In genomic region chr6:122098091-122098769, GRCh38 we compare ENCODE assay signal across 24 cellular contexts.
"Had no signal": no experiment of that assay in that cellular context is flagged by ENCODE, and none has a peak within 500 bp of the region (broad histone marks: within the 10 kb centered on the region; RNA-seq: fewer than 3 reads in every experiment).

No MANE protein-coding gene starts in this region.

- H3K4me1 Mint-ChIP-seq: activated naive CD4-positive, alpha-beta T cell treated with anti-CD3 and anti-CD28 coated beads, Interleukin-2, amount 10 ng/mL, durations not matched to agents 7 days and 5 days; activated naive CD8-positive, alpha-beta T cell treated with anti-CD3 and anti-CD28 coated beads, Interleukin-2, amount 50 U/mL, for 24 hours had no signal

- H3K36me3 Mint-ChIP-seq: activated naive CD4-positive, alpha-beta T cell treated with anti-CD3 and anti-CD28 coated beads, Interleukin-2, amount 10 ng/mL, durations not matched to agents 7 days and 5 days had no signal

- H3K9me3 ChIP-seq: lower lobe of right lung, right atrium auricular region, thyroid gland had no signal

- ATAC-seq: activated CD4-positive, CD25-positive, alpha-beta regulatory T cell treated with anti-CD3 and anti-CD28 coated beads, Interleukin-2, amount 50 U/mL, for 24 hours; activated naive CD8-positive, alpha-beta T cell treated with anti-CD3 and anti-CD28 coated beads, Interleukin-2, amount 50 U/mL, for 24 hours; esophagus mucosa; lower lobe of right lung had no signal

- H3K27me3 ChIP-seq: right atrium auricular region, thyroid gland had no signal

- DNase-seq: activated CD4-positive, alpha-beta T cell treated with anti-CD3 and anti-CD28 coated beads, Interleukin-2, amount 50 U/mL, for 1 hour; activated CD8-positive, alpha-beta memory T cell treated with anti-CD3 and anti-CD28 coated beads, Interleukin-2, amount 50 U/mL, for 48 hours; activated effector memory CD4-positive, alpha-beta T cell treated with Interleukin-2 at 50 U/mL for 16 hours; activated naive CD4-positive, alpha-beta T cell treated with anti-CD3 and anti-CD28 coated beads, Interleukin-2, amount 10 ng/mL, durations not matched to agents 7 days and 5 days; activated naive CD8-positive, alpha-beta T cell treated with anti-CD3 and anti-CD28 coated beads, Interleukin-2, amount 50 U/mL, for 24 hours; activated T-cell treated with anti-CD3 and anti-CD28 coated beads, Interleukin-2, amount 50 U/mL, for 48 hours; cerebellar nuclear complex; cortex of kidney; foreskin melanocyte; glutamatergic neuron; hypothalamus; lower lobe of right lung; midbrain; occipital lobe; stimulated activated CD4-positive, alpha-beta T cell treated with anti-CD3 and anti-CD28 coated beads, Interleukin-12 subunit alpha, Interleukin-12 subunit beta, amount 100 ng/mL, for 4 hours; stimulated activated CD4-positive, alpha-beta T cell treated with anti-CD3 and anti-CD28 coated beads, Interleukin-1b, Interleukin-23, amount 100 ng/mL, for 48 hours; stimulated activated CD8-positive, alpha-beta memory T cell treated with anti-CD3 and anti-CD28 coated beads, Interleukin-4, amount 100 ng/mL, for 48 hours; stimulated activated naive CD4-positive, alpha-beta T cell; thyroid gland had no signal

- H3K4me3 ChIP-seq: lower lobe of right lung, right atrium auricular region, thyroid gland had no signal

- H3K4me3 Mint-ChIP-seq: activated naive CD4-positive, alpha-beta T cell treated with anti-CD3 and anti-CD28 coated beads, Interleukin-2, amount 10 ng/mL, durations not matched to agents 7 days and 5 days; activated naive CD8-positive, alpha-beta T cell treated with anti-CD3 and anti-CD28 coated beads, Interleukin-2, amount 50 U/mL, for 24 hours; T-helper 1 cell treated with Interleukin-12 subunit alpha and Interleukin-12 subunit beta and Interleukin-4 antibody, amounts not matched to agents 30 μg/mL and 1 μg/mL, for 36 hours had no signal

- H3K36me3 ChIP-seq: lower lobe of right lung, right atrium auricular region, thyroid gland had no signal

- H3K4me1 ChIP-seq: lower lobe of right lung, right atrium auricular region, thyroid gland had no signal

- H3K9me3 Mint-ChIP-seq: activated naive CD4-positive, alpha-beta T cell treated with anti-CD3 and anti-CD28 coated beads, Interleukin-2, amount 10 ng/mL, durations not matched to agents 7 days and 5 days; T-helper 1 cell treated with Interleukin-12 subunit alpha and Interleukin-12 subunit beta and Interleukin-4 antibody, amounts not matched to agents 30 μg/mL and 1 μg/mL, for 36 hours had no signal

- H3K27ac ChIP-seq: lower lobe of right lung, right atrium auricular region, thyroid gland had no signal

- H3K27ac Mint-ChIP-seq: activated naive CD4-positive, alpha-beta T cell treated with anti-CD3 and anti-CD28 coated beads, Interleukin-2, amount 10 ng/mL, durations not matched to agents 7 days and 5 days; activated naive CD8-positive, alpha-beta T cell treated with anti-CD3 and anti-CD28 coated beads, Interleukin-2, amount 50 U/mL, for 24 hours; progenitor cell of endocrine pancreas; T-helper 1 cell treated with Interleukin-12 subunit alpha and Interleukin-12 subunit beta and Interleukin-4 antibody, amounts not matched to agents 30 μg/mL and 1 μg/mL, for 36 hours had no signal

- H3K27me3 Mint-ChIP-seq: activated naive CD4-positive, alpha-beta T cell treated with anti-CD3 and anti-CD28 coated beads, Interleukin-2, amount 10 ng/mL, durations not matched to agents 7 days and 5 days; activated naive CD8-positive, alpha-beta T cell treated with anti-CD3 and anti-CD28 coated beads, Interleukin-2, amount 50 U/mL, for 24 hours; progenitor cell of endocrine pancreas had no signal
